In the genomic region with DNA sequence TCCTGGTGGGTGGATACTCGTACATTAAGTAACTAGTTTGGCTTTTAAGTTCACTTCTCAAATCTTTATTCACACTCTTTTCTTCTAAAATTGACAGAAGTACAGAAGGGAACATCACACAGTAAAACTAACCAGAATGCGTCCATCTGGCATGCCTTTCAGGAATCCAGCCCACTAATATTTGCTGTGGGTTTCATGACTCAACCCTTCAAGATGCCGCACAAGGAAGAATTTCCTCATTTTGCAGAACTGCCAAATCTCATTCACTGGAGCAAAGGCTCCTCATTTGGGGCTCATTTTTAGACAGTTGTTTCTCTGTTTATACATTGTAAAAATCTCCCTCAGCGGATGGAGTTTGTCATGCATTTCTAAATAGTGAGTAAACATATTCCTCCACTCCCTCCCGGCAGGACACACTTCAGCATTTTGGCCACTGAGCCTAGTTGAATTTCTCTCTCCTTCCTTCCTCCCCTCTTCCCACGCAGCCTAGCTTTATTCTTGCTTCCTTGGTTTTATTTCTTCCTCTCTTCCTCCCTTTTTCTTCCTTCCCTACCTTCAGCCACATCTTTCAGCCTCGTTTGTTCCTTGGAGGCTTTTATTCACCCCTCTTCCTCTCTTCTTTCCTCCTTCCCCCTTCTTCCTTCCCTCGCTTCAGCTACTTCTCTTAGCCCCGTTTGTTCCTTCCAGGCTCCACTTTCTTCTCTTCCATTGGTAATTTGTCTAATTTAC, we compare ENCODE assay signal across 8 cellular contexts.
A peak's percentile ranks its signal among the peaks of the same experiment; 100 is the strongest.
DNase-seq lines count a peak whose midpoint lies in the region; ATAC-seq and TF ChIP-seq lines count a peak whose summit lies in the region.

No MANE protein-coding gene starts in this region.

- H3K27ac Mint-ChIP-seq in CD4-positive, alpha-beta memory T cell, result no peak overlapping the region
- H3K27ac Mint-ChIP-seq in activated naive CD8-positive, alpha-beta T cell, result no peak overlapping the region

- 5 to 12% (median 8%) methylated on average over 9 of the region's 9 CpGs for WGBS in psoas muscle, 3 donors

- CTCF ChIA-PET in CD4-positive, alpha-beta memory T cell (lab: Charles Lee; ENCODE audit: partially characterized antibody), result no interaction called here

- H3K36me3 Mint-ChIP-seq in CD4-positive, alpha-beta memory T cell, result no peaks in the 10 kb centered on the region
- no peaks in the 10 kb centered on the region for H3K36me3 Mint-ChIP-seq in activated naive CD8-positive, alpha-beta T cell

- TF ChIP-seq CTCF in left ventricle myocardium inferior (IDR thresholded peaks at IDR 0.05; ENCODE audit: borderline replicate concordance), result no peak
- no peak for TF ChIP-seq CTCF in psoas muscle (IDR thresholded peaks at IDR 0.05)

- DNase-seq in CD4-positive, alpha-beta memory T cell, result no peak
- peak; percentile 65 to 80 for DNase-seq in Kasumi-1 (lab: John Stamatoyannopoulos, UW)
- DNase-seq in left ventricle myocardium inferior, result no peak
- DNase-seq in psoas muscle, result peak in 1 of 2 donors; percentile 21
- DNase-seq in stimulated activated CD4-positive, alpha-beta T cell treated with anti-CD3 and anti-CD28 coated beads, Interleukin-4, amount 100 ng/mL, for 24 hours, result no peak
- DNase-seq in GM19238 (ENCODE audit: insufficient read length, low spot score), result no peak

- peak in 3 of 4 donors; percentile 1 to 58 (median 28) for ATAC-seq in psoas muscle
- no peak for ATAC-seq in HG03520 (IDR thresholded peaks at IDR 0.05; ENCODE audit: unreplicated experiment)

- no peak overlapping the region for H3K27ac ChIP-seq in CD4-positive, alpha-beta memory T cell (ENCODE audit: low read depth, low read length)
- H3K27ac ChIP-seq in left ventricle myocardium inferior (replicated peaks), result peak overlapping the region; percentile 99
- H3K27ac ChIP-seq in psoas muscle, result peak overlapping the region; percentile 98

- peak overlapping the region in 5 of 8 donors; percentile 21 to 41 (median 37) for H3K4me3 Mint-ChIP-seq in CD4-positive, alpha-beta memory T cell
- peak overlapping the region; percentile 75 for H3K4me3 Mint-ChIP-seq in activated naive CD8-positive, alpha-beta T cell

- POLR2A ChIA-PET in CD4-positive, alpha-beta memory T cell (lab: Charles Lee; ENCODE audit: partially characterized antibody), result no interaction called here

- peaks cover 14 to 18% of the 10 kb centered on the region in 2 donors for H3K27me3 Mint-ChIP-seq in CD4-positive, alpha-beta memory T cell
- H3K27me3 Mint-ChIP-seq in activated naive CD8-positive, alpha-beta T cell, result peaks cover 11% of the 10 kb centered on the region

- intact Hi-C loops in CD4-positive, alpha-beta memory T cell (cut with micrococcal nuclease), result no loop called here
- intact Hi-C loops in left ventricle myocardium inferior (cut with micrococcal nuclease), result no loop called here
- intact Hi-C loops in psoas muscle (cut with DNase I), result no loop called here

- H3K4me3 ChIP-seq in CD4-positive, alpha-beta memory T cell (ENCODE audit: low read length in 2 of 2), result no peak overlapping the region
- peak overlapping the region; percentile 86 for H3K4me3 ChIP-seq in left ventricle myocardium inferior
- peak overlapping the region; percentile 87 for H3K4me3 ChIP-seq in psoas muscle

- H3K9me3 Mint-ChIP-seq in CD4-positive, alpha-beta memory T cell, result peaks cover 0 to 9% (median 2%) of the 10 kb centered on the region in 8 donors
- H3K9me3 Mint-ChIP-seq in activated naive CD8-positive, alpha-beta T cell (ENCODE audit: low read depth), result no peaks in the 10 kb centered on the region

- H3K4me1 Mint-ChIP-seq in CD4-positive, alpha-beta memory T cell, result peaks cover 5 to 11% (median 10%) of the 10 kb centered on the region in 4 donors
- peaks cover 13% of the 10 kb centered on the region for H3K4me1 Mint-ChIP-seq in activated naive CD8-positive, alpha-beta T cell (ENCODE audit: low read depth)

- H3K36me3 ChIP-seq in CD4-positive, alpha-beta memory T cell (ENCODE audit: insufficient read depth, low read length), result no peaks in the 10 kb centered on the region
- H3K36me3 ChIP-seq in left ventricle myocardium inferior (no peaks in the 10 kb centered on the region), psoas muscle (ENCODE audit: insufficient read depth in 1 of 2, low read depth in 1 of 2) (no peaks in the 10 kb centered on the region)

- H3K27me3 ChIP-seq in CD4-positive, alpha-beta memory T cell (ENCODE audit: insufficient read depth, low read length), result peaks cover 3% of the 10 kb centered on the region
- H3K27me3 ChIP-seq in left ventricle myocardium inferior (ENCODE audit: low read depth), result peaks cover 4% of the 10 kb centered on the region
- H3K27me3 ChIP-seq in psoas muscle (ENCODE audit: insufficient read depth in 3 of 3, low read length in 2 of 3), result no peaks in the 10 kb centered on the region

- no peaks in the 10 kb centered on the region for H3K9me3 ChIP-seq in CD4-positive, alpha-beta memory T cell (ENCODE audit: control insufficient read depth in 1 of 2, low read length in 2 of 2)
- no peaks in the 10 kb centered on the region for H3K9me3 ChIP-seq in left ventricle myocardium inferior (replicated peaks)
- H3K9me3 ChIP-seq in psoas muscle, result no peaks in the 10 kb centered on the region

- no peaks in the 10 kb centered on the region for H3K4me1 ChIP-seq in CD4-positive, alpha-beta memory T cell (ENCODE audit: insufficient read depth, low read length)
- H3K4me1 ChIP-seq in left ventricle myocardium inferior, result peaks cover 62% of the 10 kb centered on the region
- peaks cover 9% of the 10 kb centered on the region for H3K4me1 ChIP-seq in psoas muscle

Comparison
In these comparisons a context has a peak if more than half of its experiments do, and no peak if none do; other contexts are left out.
1. DNase-seq: peak in Kasumi-1 (2 of 2); none in CD4-positive, alpha-beta memory T cell (0 of 5), left ventricle myocardium inferior (single experiment), stimulated activated CD4-positive, alpha-beta T cell treated with anti-CD3 and anti-CD28 coated beads, Interleukin-4, amount 100 ng/mL, for 24 hours (single experiment) and GM19238 (single experiment).
2. H3K4me3 ChIP-seq: peak in left ventricle myocardium inferior (single experiment) and psoas muscle (single experiment); none in CD4-positive, alpha-beta memory T cell (0 of 2).